In genomic region chr17:41688641-41689496, GRCh38 we compare ENCODE assay signal across 1 cellular context.
A peak's percentile ranks its signal among the peaks of the same experiment; 100 is the strongest.
TF ChIP-seq lines count a peak whose summit lies in the region.

EIF1 (plus strand) TSS chr17:41688885; CDS start chr17:41689039, 154 bp downstream.

TF ChIP-seq in HepG2, 621 proteins besides CTCF, POLR2A, EP300 and RAD21 (continued from another document):
- 0 out of 2 replicates have a peak, but pooled peaks have one; percentile 91 for TF ChIP-seq ZNF468 (CRISPR knock-in tag; IDR thresholded peaks at IDR 0.05)
- TF ChIP-seq TBP (CRISPR knock-in tag; IDR thresholded peaks at IDR 0.05) = no peak
- peak; percentile 60 to 96 for TF ChIP-seq HMGXB4 (CRISPR knock-in tag; IDR thresholded peaks at IDR 0.05; ENCODE audit: borderline replicate concordance in 1 of 2, low read depth in 1 of 2)
- peak; percentile 67 for TF ChIP-seq MNT (IDR thresholded peaks at IDR 0.05)
- peak; percentile 34; the same call in 1 of the 2 replicates for TF ChIP-seq ZNF878 (CRISPR knock-in tag; IDR thresholded peaks at IDR 0.05)
- TF ChIP-seq GPN1 (CRISPR knock-in tag; IDR thresholded peaks at IDR 0.05; ENCODE audit: borderline replicate concordance) = peak; percentile 70; the same call in 1 of the 2 replicates
- TF ChIP-seq ZNF781 (CRISPR knock-in tag; IDR thresholded peaks at IDR 0.05; ENCODE audit: borderline replicate concordance, not compliant biosample characterization) = peak; percentile 96
- no peak for TF ChIP-seq SAP130 (CRISPR knock-in tag; IDR thresholded peaks at IDR 0.05; ENCODE audit: low read depth)
- TF ChIP-seq ASH2L (IDR thresholded peaks at IDR 0.05; ENCODE audit: insufficient read length, low read depth, low read length) = peak; percentile 99
- TF ChIP-seq ZNF280D (CRISPR knock-in tag; IDR thresholded peaks at IDR 0.05) = peak; percentile 98
- no peak for TF ChIP-seq ZNF414 (CRISPR knock-in tag; IDR thresholded peaks at IDR 0.05)
- TF ChIP-seq RFX1 (IDR thresholded peaks at IDR 0.05) = peak; percentile 64; the same call in 1 of the 2 replicates
- peak; percentile 98 for TF ChIP-seq ZMAT3 (CRISPR knock-in tag; conservative IDR thresholded peaks at IDR 0.05)
- 0 out of 2 replicates have a peak, but pooled peaks have one; percentile 8 for TF ChIP-seq NFE2 (CRISPR knock-in tag; IDR thresholded peaks at IDR 0.05)
- peak; percentile 94 for TF ChIP-seq ZNF543 (CRISPR knock-in tag; IDR thresholded peaks at IDR 0.05)
- no peak for TF ChIP-seq TEAD2 (CRISPR knock-in tag; IDR thresholded peaks at IDR 0.05)
- TF ChIP-seq ISX (CRISPR knock-in tag; conservative IDR thresholded peaks at IDR 0.05) = 0 out of 2 replicates have a peak, but pooled peaks have one; percentile 12
- peak; percentile 44 for TF ChIP-seq SKI (IDR thresholded peaks at IDR 0.05; ENCODE audit: partially characterized antibody)
- TF ChIP-seq NR1H2 (CRISPR knock-in tag; IDR thresholded peaks at IDR 0.05; ENCODE audit: borderline replicate concordance, low read depth) = peak; percentile 92; the same call in 1 of the 2 replicates
- TF ChIP-seq ZNF644 (CRISPR knock-in tag; IDR thresholded peaks at IDR 0.05; ENCODE audit: low read depth) = no peak
- no peak for TF ChIP-seq PRPF4 (IDR thresholded peaks at IDR 0.05; ENCODE audit: low read depth, low read length, poor library complexity, severe bottlenecking)
- TF ChIP-seq HNF1B (CRISPR knock-in tag; IDR thresholded peaks at IDR 0.05) = peak; percentile 74
- no peak; the same call in 1 of the 2 replicates for TF ChIP-seq ZNF256 (CRISPR knock-in tag; conservative IDR thresholded peaks at IDR 0.05)
- TF ChIP-seq ZNF580 (CRISPR knock-in tag; IDR thresholded peaks at IDR 0.05; ENCODE audit: borderline replicate concordance, low read depth) = peak; percentile 90; the same call in 1 of the 2 replicates
- TF ChIP-seq NAIF1 (CRISPR knock-in tag; IDR thresholded peaks at IDR 0.05; ENCODE audit: borderline replicate concordance) = peak; percentile 89
- TF ChIP-seq GPBP1L1 (CRISPR knock-in tag; IDR thresholded peaks at IDR 0.05) = no peak
- TF ChIP-seq SYNCRIP (IDR thresholded peaks at IDR 0.05; ENCODE audit: insufficient read depth, low read depth, low read length) = no peak
- TF ChIP-seq ZHX2 (IDR thresholded peaks at IDR 0.05; ENCODE audit: low read depth) = peak; percentile 96
- TF ChIP-seq ZHX2 (CRISPR knock-in tag; IDR thresholded peaks at IDR 0.05; ENCODE audit: borderline replicate concordance) = 0 out of 2 replicates have a peak, but pooled peaks have one; percentile 10
- no peak; the same call in 1 of the 2 replicates for TF ChIP-seq ZFP37 (CRISPR knock-in tag; IDR thresholded peaks at IDR 0.05; ENCODE audit: borderline replicate concordance)
- peak; percentile 85 for TF ChIP-seq RXRA (CRISPR knock-in tag; IDR thresholded peaks at IDR 0.05)
- peak; percentile 85; the same call in 1 of the 2 replicates for TF ChIP-seq ZNF44 (CRISPR knock-in tag; IDR thresholded peaks at IDR 0.05)
- TF ChIP-seq ZBTB21 (CRISPR knock-in tag; IDR thresholded peaks at IDR 0.05) = peak; percentile 98
- peak; percentile 97 for TF ChIP-seq GLI4 (CRISPR knock-in tag; IDR thresholded peaks at IDR 0.05; ENCODE audit: borderline replicate concordance)
- TF ChIP-seq MYNN (CRISPR knock-in tag; IDR thresholded peaks at IDR 0.05; ENCODE audit: low read depth) = no peak
- TF ChIP-seq JDP2 (CRISPR knock-in tag; IDR thresholded peaks at IDR 0.05; ENCODE audit: borderline replicate concordance) = no peak; the same call in 1 of the 2 replicates
- no peak; the same call in none of the 2 replicates for TF ChIP-seq ZZZ3 (CRISPR knock-in tag; IDR thresholded peaks at IDR 0.05; ENCODE audit: borderline replicate concordance)
- no peak for TF ChIP-seq TCF7L2 (IDR thresholded peaks at IDR 0.05; ENCODE audit: low read depth, low read length)
- peak; percentile 84 for TF ChIP-seq ZNF552 (CRISPR knock-in tag; IDR thresholded peaks at IDR 0.05; ENCODE audit: borderline replicate concordance)
- peak; percentile 74; the same call in 1 of the 2 replicates for TF ChIP-seq SIN3A (IDR thresholded peaks at IDR 0.05; ENCODE audit: borderline replicate concordance, low read depth, low read length)
- peak; percentile 96; the same call in 1 of the 2 replicates for TF ChIP-seq ZFP82 (CRISPR knock-in tag; IDR thresholded peaks at IDR 0.05; ENCODE audit: borderline replicate concordance)
